19 cellular contexts compared by ENCODE assay signal in genomic region chr6:33642897-33643296, GRCh38. TPM values are rescaled to one million over a fixed set of nuclear protein-coding genes. Genes with fewer than 3 reads are reported as not detected.
DNase-seq lines count a peak whose midpoint lies in the region; ATAC-seq and TF ChIP-seq lines count a peak whose summit lies in the region.
"Had no signal": no experiment of that assay in that cellular context is flagged by ENCODE, and none has a peak within 500 bp of the region (broad histone marks: within the 10 kb centered on the region; RNA-seq: fewer than 3 reads in every experiment).

No MANE protein-coding gene starts in this region.

- H3K9me3 Mint-ChIP-seq in CD4-positive, CD25-positive, alpha-beta regulatory T cell, result no peaks in the 10 kb centered on the region
- no peaks in the 10 kb centered on the region for H3K9me3 Mint-ChIP-seq in activated CD4-positive, alpha-beta T cell treated with anti-CD3 and anti-CD28 coated beads, Interleukin-2, amount 10 ng/mL, durations not matched to agents 24 days and 14 days
- H3K9me3 Mint-ChIP-seq: GM23338 had no signal

- no peak overlapping the region for H3K9ac ChIP-seq in neuronal stem cell (ENCODE audit: low read depth, low read length, poor library complexity)

- peaks cover 21% of the 10 kb centered on the region for H3K36me3 ChIP-seq in CD4-positive, CD25-positive, alpha-beta regulatory T cell (ENCODE audit: control insufficient read depth, insufficient read depth, low read length)
- no peaks in the 10 kb centered on the region for H3K36me3 ChIP-seq in neuronal stem cell (replicated peaks in 1 of 2; ENCODE audit: control insufficient read depth in 2 of 2, insufficient read depth in 2 of 2, low read length in 2 of 2)

- peak overlapping the region; percentile 94 for H2AK5ac ChIP-seq in neuronal stem cell (ENCODE audit: low read depth, low read length)

- no peaks in the 10 kb centered on the region for H3K9me3 ChIP-seq in CD4-positive, CD25-positive, alpha-beta regulatory T cell (ENCODE audit: control insufficient read depth in 2 of 2, low read length in 2 of 2)
- H3K9me3 ChIP-seq in neuronal stem cell (replicated peaks in 1 of 2; ENCODE audit: control insufficient read depth in 2 of 2, insufficient read depth in 1 of 2, low read depth in 1 of 2, low read length in 2 of 2), result no peaks in the 10 kb centered on the region

- no peaks in the 10 kb centered on the region for H3K27me3 Mint-ChIP-seq in CD4-positive, CD25-positive, alpha-beta regulatory T cell
- no peaks in the 10 kb centered on the region for H3K27me3 Mint-ChIP-seq in activated CD4-positive, alpha-beta T cell treated with anti-CD3 and anti-CD28 coated beads, Interleukin-2, amount 10 ng/mL, durations not matched to agents 24 days and 14 days

- intact Hi-C loops in activated CD4-positive, alpha-beta T cell treated with anti-CD3 and anti-CD28 coated beads, Interleukin-2, amount 10 ng/mL, durations not matched to agents 24 days and 14 days (cut with micrococcal nuclease), result no loop called here

- H3K27me3 ChIP-seq in CD4-positive, CD25-positive, alpha-beta regulatory T cell (ENCODE audit: control insufficient read depth, insufficient read depth, low read length), result no peaks in the 10 kb centered on the region
- no peaks in the 10 kb centered on the region for H3K27me3 ChIP-seq in neuronal stem cell (ENCODE audit: control insufficient read depth in 3 of 3, insufficient read depth in 3 of 3, low read depth in 1 of 3, low read length in 3 of 3)

- no peak for TF ChIP-seq CTCF in RWPE1 (conservative IDR thresholded peaks at IDR 0.05; ENCODE audit: low read depth)

- H4K8ac ChIP-seq in neuronal stem cell (ENCODE audit: low read depth, low read length), result no peak overlapping the region

- DNase-seq in NCI-H345 (lab: John Stamatoyannopoulos, UW), result peak; percentile 6
- no peak for DNase-seq in NCI-H345 treated with DMSO at 0.1 percent for 48 hours (lab: John Stamatoyannopoulos, UW; ENCODE audit: unreplicated experiment)
- no peak for DNase-seq in CD4-positive, CD25-positive, alpha-beta regulatory T cell
- DNase-seq in RWPE1 (ENCODE audit: low spot score), result no peak
- DNase-seq in neuronal stem cell (ENCODE audit: low spot score), result no peak
- DNase-seq in activated CD4-positive, alpha-beta T cell treated with anti-CD3 and anti-CD28 coated beads, Interleukin-2, amount 10 ng/mL, durations not matched to agents 24 days and 14 days, result no peak
- DNase-seq: 8988T; COR-L47; DMS153; GDM1; KBM-7; NCI-H1694 treated with DMSO at 0.1 percent for 48 hours; NCI-H446; NCI-H69; NK-92 treated with Interleukin-12 subunit alpha and Interleukin-12 subunit beta, amount 100 ng/mL, for 24 hours; SHP77 treated with DMSO at 0.1 percent for 48 hours had no signal

- H3K4me3 ChIP-seq in CD4-positive, CD25-positive, alpha-beta regulatory T cell (ENCODE audit: low read depth, low read length), result no peak overlapping the region
- no peak overlapping the region for H3K4me3 ChIP-seq in neuronal stem cell (ENCODE audit: low read length in 2 of 2)
- H3K4me3 ChIP-seq: GM23338 had no signal

- no peak overlapping the region for H2AFZ ChIP-seq in neuronal stem cell (ENCODE audit: low read length)
- H2AFZ ChIP-seq: GM23338 had no signal

- H3K4me3 Mint-ChIP-seq in CD4-positive, CD25-positive, alpha-beta regulatory T cell, result no peak overlapping the region
- no peak overlapping the region for H3K4me3 Mint-ChIP-seq in activated CD4-positive, alpha-beta T cell treated with anti-CD3 and anti-CD28 coated beads, Interleukin-2, amount 10 ng/mL, durations not matched to agents 24 days and 14 days
- H3K4me3 Mint-ChIP-seq: GM23338 had no signal

- H3K18ac ChIP-seq in neuronal stem cell (ENCODE audit: low read length), result no peak overlapping the region

- H3K4me1 ChIP-seq in CD4-positive, CD25-positive, alpha-beta regulatory T cell (ENCODE audit: control insufficient read depth, insufficient read depth, low read length, poor library complexity, severe bottlenecking), result no peaks in the 10 kb centered on the region
- peaks cover 7 to 13% of the 10 kb centered on the region in 2 donors for H3K4me1 ChIP-seq in neuronal stem cell (ENCODE audit: control insufficient read depth in 2 of 2, insufficient read depth in 1 of 2, low read depth in 1 of 2, low read length in 2 of 2)

- H2BK12ac ChIP-seq in neuronal stem cell (ENCODE audit: low read length), result no peak overlapping the region

- H3K4me1 Mint-ChIP-seq in CD4-positive, CD25-positive, alpha-beta regulatory T cell, result peaks cover 5 to 34% (median 10%) of the 10 kb centered on the region in 4 donors
- peaks cover 30% of the 10 kb centered on the region for H3K4me1 Mint-ChIP-seq in activated CD4-positive, alpha-beta T cell treated with anti-CD3 and anti-CD28 coated beads, Interleukin-2, amount 10 ng/mL, durations not matched to agents 24 days and 14 days

- peak overlapping the region in 2 of 3 donors; percentile 73 to 82 for H3K27ac Mint-ChIP-seq in CD4-positive, CD25-positive, alpha-beta regulatory T cell
- no peak overlapping the region for H3K27ac Mint-ChIP-seq in activated CD4-positive, alpha-beta T cell treated with anti-CD3 and anti-CD28 coated beads, Interleukin-2, amount 10 ng/mL, durations not matched to agents 24 days and 14 days

- WGBS in neuronal stem cell (ENCODE audit: extremely low coverage in 2 of 2, insufficient read length in 2 of 2, insufficient replicate concordance in 1 of 2), 2 donors, result no CpG with 5 or more reads among the region's 4 CpGs

- no peak overlapping the region for H3K4me2 ChIP-seq in neuronal stem cell (ENCODE audit: insufficient read depth, low read length, poor library complexity, severe bottlenecking)
- H3K4me2 ChIP-seq: GM23338 had no signal

- no peaks in the 10 kb centered on the region for H3K79me1 ChIP-seq in neuronal stem cell (ENCODE audit: low read depth, low read length)

- no peak overlapping the region for H2BK120ac ChIP-seq in neuronal stem cell (ENCODE audit: low read depth, low read length)

- peaks cover 23% of the 10 kb centered on the region for H3K36me3 Mint-ChIP-seq in CD4-positive, CD25-positive, alpha-beta regulatory T cell
- peaks cover 24% of the 10 kb centered on the region for H3K36me3 Mint-ChIP-seq in activated CD4-positive, alpha-beta T cell treated with anti-CD3 and anti-CD28 coated beads, Interleukin-2, amount 10 ng/mL, durations not matched to agents 24 days and 14 days (ENCODE audit: low read depth)

- no peak for ATAC-seq in CD4-positive, CD25-positive, alpha-beta regulatory T cell (ENCODE audit: low read depth in 2 of 2)
- ATAC-seq in GM19324 (IDR thresholded peaks at IDR 0.05; ENCODE audit: low FRiP score, unreplicated experiment) (no peak), GM18517 (IDR thresholded peaks at IDR 0.05; ENCODE audit: unreplicated experiment) (no peak)
- ATAC-seq: GM23338 had no signal

- H2BK5ac ChIP-seq in neuronal stem cell (ENCODE audit: low read length), result peak overlapping the region; percentile 29

- H3K4ac ChIP-seq in neuronal stem cell (ENCODE audit: low read length), result no peak overlapping the region

- POLR2A ChIA-PET in RWPE1 (lab: Yijun Ruan, JAX; ENCODE audit: low non-redundant PET), result no interaction called here

- no peak overlapping the region for H4K91ac ChIP-seq in neuronal stem cell (ENCODE audit: low read depth, low read length, poor library complexity)

- no peak overlapping the region for H3K23ac ChIP-seq in neuronal stem cell (ENCODE audit: low read depth, low read length, poor library complexity)

- peak overlapping the region; percentile 14 for H3K27ac ChIP-seq in CD4-positive, CD25-positive, alpha-beta regulatory T cell (ENCODE audit: insufficient read depth, low read length, poor library complexity, severe bottlenecking)
- H3K27ac ChIP-seq in RWPE1, result peak overlapping the region; percentile 77
- H3K27ac ChIP-seq in neuronal stem cell (replicated peaks; ENCODE audit: low read length), result no peak overlapping the region

- H3K14ac ChIP-seq in neuronal stem cell (ENCODE audit: low read length), result no peak overlapping the region

- no peak overlapping the region for H2BK15ac ChIP-seq in neuronal stem cell (ENCODE audit: low read length)

- CTCF ChIA-PET in RWPE1 (lab: Yijun Ruan, JAX), result interaction anchor here (1.9 kb wide), 1 partner anchor 53 kb away, joined by 5 read pairs; no protein-coding TSS in a partner anchor

RNA-seq across cellular contexts. Expression of gene ITPR3, which starts 21.8 kb away (rescaled TPM):
- total RNA-seq in CD4-positive, CD25-positive, alpha-beta regulatory T cell, result 54.5 TPM
- 1 to 10 TPM; 1.3 to 2.2 (median 1.9) TPM for polyA plus RNA-seq in CD4-positive, CD25-positive, alpha-beta regulatory T cell
- polyA plus RNA-seq in neuronal stem cell (2013, experiment 1 of 2), result 1.4 TPM
- polyA plus RNA-seq in neuronal stem cell (2013, experiment 2 of 2), result 1.4 TPM
- 45.5 and 45.6 TPM in 2 replicates for total RNA-seq in activated CD4-positive, alpha-beta T cell treated with anti-CD3 and anti-CD28 coated beads, Interleukin-2, amount 10 ng/mL, durations not matched to agents 24 days and 14 days
